Comparison of ENCODE assay signal across 10 cellular contexts in the genomic region with DNA sequence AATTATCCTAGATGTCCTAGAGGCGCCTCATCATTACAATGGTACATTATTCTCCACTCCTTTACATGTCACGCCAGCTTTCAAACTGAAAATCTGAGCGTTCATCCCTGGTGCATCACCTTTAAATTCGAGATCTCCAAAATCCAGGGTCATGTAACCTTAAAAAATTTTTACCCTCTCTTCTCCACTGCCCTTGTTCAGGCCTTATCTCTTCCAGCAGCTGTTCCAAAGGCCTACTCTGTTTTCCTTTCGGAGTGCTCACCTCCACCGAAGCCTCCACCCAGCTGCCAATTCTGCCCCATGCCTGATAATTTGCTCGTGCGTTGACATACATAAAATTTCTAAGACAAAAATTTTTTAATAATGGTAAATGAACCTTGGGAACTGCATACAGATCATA. TPM values are rescaled to one million over a fixed set of nuclear protein-coding genes. Genes with fewer than 3 reads are reported as not detected.
A peak's percentile ranks its signal among the peaks of the same experiment; 100 is the strongest.
DNase-seq lines count a peak whose midpoint lies in the region; ATAC-seq and TF ChIP-seq lines count a peak whose summit lies in the region.
"Had no signal": no experiment of that assay in that cellular context is flagged by ENCODE, and none has a peak within 500 bp of the region (broad histone marks: within the 10 kb centered on the region; RNA-seq: fewer than 3 reads in every experiment).

No MANE protein-coding gene starts in this region.

- H3K27me3 ChIP-seq in Caco-2 (replicated peaks; ENCODE audit: control insufficient read depth, insufficient read depth, low read length) (no peaks in the 10 kb centered on the region), Loucy (ENCODE audit: insufficient read depth, low read length, poor library complexity, severe bottlenecking) (no peaks in the 10 kb centered on the region), colonic mucosa (no peaks in the 10 kb centered on the region)
- H3K27me3 ChIP-seq: body of pancreas had no signal

- peak overlapping the region; percentile 98 for H3K4me3 ChIP-seq in Caco-2 (ENCODE audit: low read depth, low read length)
- H3K4me3 ChIP-seq in Loucy (ENCODE audit: low read length, poor library complexity, severe bottlenecking): peak overlapping the region; percentile 91
- H3K4me3 ChIP-seq in colonic mucosa: peak overlapping the region; percentile 83

- H3K36me3 ChIP-seq in Caco-2 (ENCODE audit: control insufficient read depth, insufficient read depth, low read length) (peaks cover under 1% of the 10 kb centered on the region), Loucy (ENCODE audit: insufficient read depth, low read length) (peaks cover 10% of the 10 kb centered on the region; the same call in 1 of the 2 replicates), colonic mucosa (no peaks in the 10 kb centered on the region)

- H3K36me3 Mint-ChIP-seq in Caco-2 (ENCODE audit: insufficient read depth, unreplicated experiment) (peaks cover 37% of the 10 kb centered on the region), natural killer cell (no peaks in the 10 kb centered on the region)

- no peak for TF ChIP-seq CTCF in Caco-2 (IDR thresholded peaks at IDR 0.05; ENCODE audit: insufficient read depth in 1 of 2, low read depth in 1 of 2, low read length in 1 of 2, severe bottlenecking in 1 of 2, unreplicated experiment in 1 of 2)
- TF ChIP-seq CTCF in Loucy (conservative IDR thresholded peaks at IDR 0.05; ENCODE audit: low read length): no peak
- TF ChIP-seq CTCF in colonic mucosa (IDR thresholded peaks at IDR 0.05): no peak
- no peak for TF ChIP-seq CTCF in natural killer cell (IDR thresholded peaks at IDR 0.05)

- no TSS peak for BruUV-seq in Caco-2 (replicated peaks; lab: Mats Ljungman, UMichigan)

- ATAC-seq in natural killer cell: no peak
- no peak for ATAC-seq in GM21447 (IDR thresholded peaks at IDR 0.05; ENCODE audit: unreplicated experiment)
- ATAC-seq: body of pancreas had no signal

- no peak overlapping the region for H2AFZ ChIP-seq in Loucy (ENCODE audit: low read length)

- H3K4me1 ChIP-seq in Caco-2 (peaks cover 14% of the 10 kb centered on the region), Loucy (ENCODE audit: insufficient read depth, low read length, poor library complexity, severe bottlenecking) (peaks cover 38% of the 10 kb centered on the region), colonic mucosa (no peaks in the 10 kb centered on the region)

- H3K27ac Mint-ChIP-seq in Caco-2 (ENCODE audit: unreplicated experiment): peak overlapping the region; percentile 72
- H3K27ac Mint-ChIP-seq in natural killer cell: peak overlapping the region; percentile 68 to 90

- CTCF ChIA-PET in Caco-2 (lab: Charles Lee): no interaction called here

- no peak for DNase-seq in Caco-2
- peak; percentile 29 for DNase-seq in colonic mucosa
- DNase-seq in natural killer cell: no peak
- DNase-seq in mesenteric fat pad (ENCODE audit: low spot score): no peak
- DNase-seq in GF-D8 (lab: John Stamatoyannopoulos, UW): no peak
- DNase-seq in NCI-H2171 treated with DMSO at 0.1 percent for 48 hours (lab: John Stamatoyannopoulos, UW): no peak
- DNase-seq: body of pancreas, NCI-H226 had no signal

- H3K4me3 Mint-ChIP-seq in Caco-2 (ENCODE audit: unreplicated experiment) (peak overlapping the region; percentile 81), natural killer cell (peak overlapping the region; percentile 84)

- H3K9me3 Mint-ChIP-seq in Caco-2 (ENCODE audit: unreplicated experiment) (no peaks in the 10 kb centered on the region), natural killer cell (no peaks in the 10 kb centered on the region)

- H3K27ac ChIP-seq in colonic mucosa: peak overlapping the region; percentile 99

- H3K4me2 ChIP-seq in Loucy (ENCODE audit: low read depth, low read length, poor library complexity, severe bottlenecking): no peak overlapping the region

- H3K9me2 ChIP-seq in Loucy (replicated peaks; ENCODE audit: low read depth, low read length): no peaks in the 10 kb centered on the region

- H3K4me1 Mint-ChIP-seq in Caco-2 (ENCODE audit: low read depth, unreplicated experiment): peaks cover 11% of the 10 kb centered on the region
- peaks cover 28 to 29% of the 10 kb centered on the region in 2 donors for H3K4me1 Mint-ChIP-seq in natural killer cell

- H3F3A ChIP-seq in Loucy (ENCODE audit: low read depth): no peaks in the 10 kb centered on the region

- peaks cover 32% of the 10 kb centered on the region for H3K79me2 ChIP-seq in Loucy (ENCODE audit: insufficient read depth, low read length)

- intact Hi-C loops in Caco-2 (cut with micrococcal nuclease; ENCODE audit: unreplicated experiment): no loop called here
- intact Hi-C loops in colonic mucosa (cut with DNase I): no loop called here
- intact Hi-C loops in natural killer cell (cut with micrococcal nuclease): no loop called here

- POLR2A ChIA-PET in Caco-2 (lab: Charles Lee): no interaction called here

- H3K9ac ChIP-seq in Loucy (ENCODE audit: low read depth, low read length, poor library complexity, severe bottlenecking) (peak overlapping the region; percentile 98), colonic mucosa (ENCODE audit: low read depth in 2 of 2, low read length in 2 of 2) (peak overlapping the region in 1 of 2 donors; percentile 51)

- H3K9me3 ChIP-seq in Caco-2 (no peaks in the 10 kb centered on the region), Loucy (ENCODE audit: insufficient read depth, low read depth, low read length) (no peaks in the 10 kb centered on the region), colonic mucosa (no peaks in the 10 kb centered on the region)
- H3K9me3 ChIP-seq: body of pancreas had no signal

- H3K27me3 Mint-ChIP-seq in Caco-2 (ENCODE audit: insufficient read depth, unreplicated experiment) (no peaks in the 10 kb centered on the region), natural killer cell (ENCODE audit: low read depth in 2 of 2) (no peaks in the 10 kb centered on the region)

- H4K20me1 ChIP-seq in Loucy (ENCODE audit: insufficient read depth, low read length, poor library complexity, severe bottlenecking): peaks cover 16% of the 10 kb centered on the region

RNA-seq across cellular contexts. Expression of a gene that starts 1.0 kb away (rescaled TPM):
- total RNA-seq in Caco-2 (2022) (15.9 and 17.1 TPM in 2 replicates), colonic mucosa (10 to 100 TPM; 15.1 to 16.3 TPM), natural killer cell (10 to 100 TPM; 11.6 to 17.1 (median 15.5) TPM), mesenteric fat pad (16.3 TPM)

RNA-seq across cellular contexts. Expression of a gene that starts 1.3 kb away (rescaled TPM):
- total RNA-seq in Caco-2 (2022) (57.2 and 59.2 TPM in 2 replicates), colonic mucosa (10 to 100 TPM; 26.5 to 77.7 TPM), natural killer cell (10 to 100 TPM in 2 of 3 donors, 1 to 10 TPM in 1; 8.8 to 14.3 (median 12.0) TPM), mesenteric fat pad (8.9 TPM)
